Comparison of ENCODE assay signal across 9 cellular contexts in genomic region chr12:2845280-2845679, GRCh38. TPM values are rescaled to one million over a fixed set of nuclear protein-coding genes. Genes with fewer than 3 reads are reported as not detected.
DNase-seq lines count a peak whose midpoint lies in the region; ATAC-seq and FAIRE-seq lines count a peak whose summit lies in the region.
"Had no signal": no experiment of that assay in that cellular context is flagged by ENCODE, and none has a peak within 500 bp of the region (broad histone marks: within the 10 kb centered on the region; RNA-seq: fewer than 3 reads in every experiment).

No MANE protein-coding gene starts in this region.

- H3K27me3 ChIP-seq in naive thymus-derived CD4-positive, alpha-beta T cell (ENCODE audit: control insufficient read depth in 2 of 2, insufficient read depth in 2 of 2, low read length in 2 of 2) = no peaks in the 10 kb centered on the region

- no peaks in the 10 kb centered on the region for H3K9me3 Mint-ChIP-seq in naive thymus-derived CD4-positive, alpha-beta T cell

- no peaks in the 10 kb centered on the region for H3K9me3 ChIP-seq in naive thymus-derived CD4-positive, alpha-beta T cell (ENCODE audit: control insufficient read depth in 2 of 3, low read length in 3 of 3)

- intact Hi-C loops in Right ventricle myocardium superior (cut with DNase I) (no loop called here), Right ventricle myocardium inferior (cut with DNase I) (no loop called here), left ventricle myocardium superior (cut with micrococcal nuclease) (no loop called here)
- intact Hi-C loops in naive thymus-derived CD4-positive, alpha-beta T cell (cut with micrococcal nuclease) = no loop called here

- DNase-seq in Right ventricle myocardium superior (no peak), Right ventricle myocardium inferior (ENCODE audit: missing footprints) (no peak), left ventricle myocardium superior (peak; percentile 40), urothelium cell line (ENCODE audit: low spot score) (peak; percentile 50), NCI-H1930 (lab: John Stamatoyannopoulos, UW) (no peak)
- DNase-seq in naive thymus-derived CD4-positive, alpha-beta T cell = no peak

- peak; percentile 79 for FAIRE-seq in urothelium cell line (lab: Jason Lieb, UNC)
- FAIRE-seq: A204.1, keratinocyte had no signal

- CTCF ChIA-PET in naive thymus-derived CD4-positive, alpha-beta T cell (lab: Charles Lee) = interaction anchor here (0.8 kb wide), 1 partner anchor 99 kb away, joined by 7 read pairs; no protein-coding TSS in a partner anchor

- no peaks in the 10 kb centered on the region for H3K4me1 ChIP-seq in naive thymus-derived CD4-positive, alpha-beta T cell (ENCODE audit: control insufficient read depth in 2 of 2, insufficient read depth in 2 of 2, low read length in 2 of 2)

- H3K27ac ChIP-seq in naive thymus-derived CD4-positive, alpha-beta T cell (ENCODE audit: low read depth, low read length) = no peak overlapping the region

- no peak overlapping the region for H3K4me3 ChIP-seq in naive thymus-derived CD4-positive, alpha-beta T cell (ENCODE audit: low read length)

- POLR2A ChIA-PET in naive thymus-derived CD4-positive, alpha-beta T cell (lab: Charles Lee) = interaction anchor here (0.7 to 0.9 kb wide), 2 partner anchors 8 to 194 kb away, joined by 3 read pairs; no protein-coding TSS in a partner anchor

- peaks cover 0 to 64% (median 0%) of the 10 kb centered on the region in 3 experiments for H3K36me3 ChIP-seq in naive thymus-derived CD4-positive, alpha-beta T cell (ENCODE audit: control insufficient read depth in 2 of 3, insufficient read depth in 3 of 3, low read length in 3 of 3)

- no peaks in the 10 kb centered on the region for H3K27me3 Mint-ChIP-seq in naive thymus-derived CD4-positive, alpha-beta T cell

- no peak overlapping the region for H3K4me3 Mint-ChIP-seq in naive thymus-derived CD4-positive, alpha-beta T cell

- H3K4me1 Mint-ChIP-seq in naive thymus-derived CD4-positive, alpha-beta T cell = peaks cover 0 to 6% (median 0%) of the 10 kb centered on the region in 7 donors

- no peak overlapping the region for H3K27ac Mint-ChIP-seq in naive thymus-derived CD4-positive, alpha-beta T cell

- peaks cover 5 to 52% (median 11%) of the 10 kb centered on the region in 5 donors for H3K36me3 Mint-ChIP-seq in naive thymus-derived CD4-positive, alpha-beta T cell

- ATAC-seq in Right ventricle myocardium superior (ENCODE audit: poor library complexity) = peak; percentile 36
- ATAC-seq in Right ventricle myocardium inferior = no peak
- peak; percentile 57 for ATAC-seq in left ventricle myocardium superior
- no peak for ATAC-seq in naive thymus-derived CD4-positive, alpha-beta T cell

RNA-seq across cellular contexts. Expression of gene NRIP2, which starts 10.4 kb away (rescaled TPM):
- total RNA-seq in Right ventricle myocardium superior = 2.0 TPM
- 3.2 TPM for total RNA-seq in Right ventricle myocardium inferior
- 1.1 TPM for total RNA-seq in left ventricle myocardium superior
- not detected for total RNA-seq in naive thymus-derived CD4-positive, alpha-beta T cell
- 1 to 10 TPM; 1.6 to 2.0 TPM for polyA plus RNA-seq in naive thymus-derived CD4-positive, alpha-beta T cell
- polyA plus RNA-seq: keratinocyte had no signal

RNA-seq across cellular contexts. Expression of gene TEX52, which starts 11.6 kb away (rescaled TPM):
- total RNA-seq in Right ventricle myocardium superior (not detected), Right ventricle myocardium inferior (not detected), left ventricle myocardium superior (not detected)
- not detected for total RNA-seq in naive thymus-derived CD4-positive, alpha-beta T cell
- polyA plus RNA-seq in naive thymus-derived CD4-positive, alpha-beta T cell = not detected
- total RNA-seq: temporal lobe had no signal
- polyA plus RNA-seq: keratinocyte had no signal

RNA-seq across cellular contexts. Expression of gene FOXM1, which starts 31.7 kb away (rescaled TPM):
- total RNA-seq in Right ventricle myocardium superior = 1.5 TPM
- total RNA-seq in Right ventricle myocardium inferior = 1.2 TPM
- 0.79 TPM for total RNA-seq in left ventricle myocardium superior
- total RNA-seq in naive thymus-derived CD4-positive, alpha-beta T cell = 10 to 100 TPM in 1 of 5 experiments, 1 to 10 TPM in 1, under 1 TPM in 2, not detected in 1; 0.35 to 77.2 (median 0.82) TPM
- not detected for polyA plus RNA-seq in naive thymus-derived CD4-positive, alpha-beta T cell

RNA-seq across cellular contexts. Expression of gene RHNO1, which starts 31.7 kb away (rescaled TPM):
- total RNA-seq in Right ventricle myocardium superior (3.3 TPM), Right ventricle myocardium inferior (4.3 TPM), left ventricle myocardium superior (4.9 TPM)
- total RNA-seq in naive thymus-derived CD4-positive, alpha-beta T cell = 10 to 100 TPM; 13.7 to 44.3 (median 28.7) TPM
- polyA plus RNA-seq in naive thymus-derived CD4-positive, alpha-beta T cell = 10 to 100 TPM; 49.4 to 53.6 TPM

RNA-seq across cellular contexts. Expression of gene ITFG2, which starts 32.8 kb away (rescaled TPM):
- total RNA-seq in Right ventricle myocardium superior (12.2 TPM), Right ventricle myocardium inferior (11.4 TPM), left ventricle myocardium superior (14.7 TPM)
- total RNA-seq in naive thymus-derived CD4-positive, alpha-beta T cell = 100 to 1,000 TPM in 2 of 5 experiments, 10 to 100 TPM in 3; 50.4 to 156 (median 95.6) TPM
- 10 to 100 TPM; 52.3 to 76.1 TPM for polyA plus RNA-seq in naive thymus-derived CD4-positive, alpha-beta T cell

Comparison
In these comparisons a context has a peak if more than half of its experiments do, and no peak if none do; other contexts are left out.
1. ATAC-seq: peak in Right ventricle myocardium superior (single experiment) and left ventricle myocardium superior (single experiment); none in Right ventricle myocardium inferior (single experiment) and naive thymus-derived CD4-positive, alpha-beta T cell (single experiment).
2. DNase-seq: peak in left ventricle myocardium superior (single experiment) and urothelium cell line (single experiment); none in Right ventricle myocardium superior (single experiment), Right ventricle myocardium inferior (single experiment), NCI-H1930 (0 of 2) and naive thymus-derived CD4-positive, alpha-beta T cell (0 of 9).